In the genomic region with DNA sequence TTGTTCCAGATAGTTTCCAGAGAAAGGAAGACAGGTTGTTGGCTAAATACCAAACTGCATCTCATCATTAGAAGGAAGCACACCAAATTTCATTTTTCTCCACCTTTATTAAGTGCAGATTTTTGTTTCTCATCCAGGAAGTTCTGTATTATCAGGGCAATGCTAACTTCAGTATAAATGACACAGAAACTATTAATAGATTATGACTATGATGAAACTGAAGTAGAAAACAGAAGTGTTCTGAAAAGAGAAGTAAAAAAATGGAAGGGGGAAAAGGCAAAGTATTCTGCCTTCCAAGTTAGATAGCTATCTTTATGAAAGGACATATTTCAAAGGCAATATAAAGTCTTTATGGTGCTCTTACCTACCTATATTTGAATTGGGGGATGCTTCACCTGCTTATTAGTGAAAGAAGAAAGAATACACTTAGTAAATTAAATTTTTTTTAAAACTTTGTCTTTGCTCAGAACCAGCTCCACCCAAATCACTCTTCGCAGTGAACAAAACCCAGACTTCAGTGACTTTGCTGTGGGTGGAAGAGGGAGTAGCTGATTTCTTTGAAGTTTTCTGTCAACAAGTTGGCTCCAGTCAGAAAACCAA, we compare ENCODE assay signal across 8 cellular contexts.
DNase-seq lines count a peak whose midpoint lies in the region; ATAC-seq and TF ChIP-seq lines count a peak whose summit lies in the region.

No MANE protein-coding gene starts in this region.

- H3K27me3 ChIP-seq in stomach, result no peaks in the 10 kb centered on the region

- TF ChIP-seq POLR2A in stomach (IDR thresholded peaks at IDR 0.05), result no peak

- H3K27me3 Mint-ChIP-seq in activated B cell treated with CpG ODN at 0.5 μM for 24 hours, result no peaks in the 10 kb centered on the region
- H3K27me3 Mint-ChIP-seq in stimulated activated naive B cell treated with anti-CD40 and anti-IgM and Interleukin-4, amounts not matched to agents 10 μg/mL and 1 μg/mL and 100 μg/mL, for 72 hours, result no peaks in the 10 kb centered on the region

- H3K4me3 Mint-ChIP-seq in activated B cell treated with CpG ODN at 0.5 μM for 24 hours, result peak overlapping the region; percentile 87
- H3K4me3 Mint-ChIP-seq in stimulated activated naive B cell treated with anti-CD40 and anti-IgM and Interleukin-4, amounts not matched to agents 10 μg/mL and 1 μg/mL and 100 μg/mL, for 72 hours, result peak overlapping the region; percentile 72 to 78

- TF ChIP-seq EP300 in stomach (IDR thresholded peaks at IDR 0.05), result no peak

- intact Hi-C loops in activated B cell treated with CpG ODN at 0.5 μM for 24 hours (cut with micrococcal nuclease) (loop anchor here (1.0 to 10.0 kb wide), 8 partner anchors 13 to 1391 kb away; a partner anchor contains a TSS), stomach (cut with DNase I; ENCODE audit: low total_unique reads) (no loop called here)

- no peaks in the 10 kb centered on the region for H3K9me3 Mint-ChIP-seq in activated B cell treated with CpG ODN at 0.5 μM for 24 hours
- no peaks in the 10 kb centered on the region for H3K9me3 Mint-ChIP-seq in stimulated activated naive B cell treated with anti-CD40 and anti-IgM and Interleukin-4, amounts not matched to agents 10 μg/mL and 1 μg/mL and 100 μg/mL, for 72 hours

- H3K9me3 ChIP-seq in stomach, result no peaks in the 10 kb centered on the region

- ATAC-seq in HG03159 (IDR thresholded peaks at IDR 0.05; ENCODE audit: unreplicated experiment), result peak; percentile 85
- peak; percentile 76 for ATAC-seq in activated B cell treated with CpG ODN at 0.5 μM for 24 hours (ENCODE audit: low read depth)
- peak; percentile 82 to 86 for ATAC-seq in stimulated activated naive B cell treated with anti-CD40 and anti-IgM and Interleukin-4, amounts not matched to agents 10 μg/mL and 1 μg/mL and 100 μg/mL, for 72 hours (replicated peaks)

- H3K36me3 Mint-ChIP-seq in activated B cell treated with CpG ODN at 0.5 μM for 24 hours (ENCODE audit: low read depth), result peaks cover 28% of the 10 kb centered on the region
- peaks cover 4 to 6% of the 10 kb centered on the region in 2 donors for H3K36me3 Mint-ChIP-seq in stimulated activated naive B cell treated with anti-CD40 and anti-IgM and Interleukin-4, amounts not matched to agents 10 μg/mL and 1 μg/mL and 100 μg/mL, for 72 hours

- H3K36me3 ChIP-seq in stomach, result no peaks in the 10 kb centered on the region

- no peak for TF ChIP-seq CTCF in activated B cell treated with CpG ODN at 0.5 μM for 24 hours (IDR thresholded peaks at IDR 0.05)
- no peak for TF ChIP-seq CTCF in stomach (IDR thresholded peaks at IDR 0.05)

- 36 to 55% (median 44%) methylated on average over 1 of the region's 1 CpG for WGBS in stomach, 5 donors

- DNase-seq in stimulated activated CD4-positive, alpha-beta T cell treated with anti-CD3 and anti-CD28 coated beads, Interleukin-4, amount 100 ng/mL, for 24 hours, result peak; percentile 25
- no peak for DNase-seq in stimulated activated CD4-positive, alpha-beta T cell treated with anti-CD3 and anti-CD28 coated beads, Interleukin-2, amount 100 ng/mL, for 48 hours
- no peak for DNase-seq in activated B cell treated with CpG ODN at 0.5 μM for 24 hours
- DNase-seq in stimulated activated naive B cell treated with anti-CD40 and anti-IgM and Interleukin-4, amounts not matched to agents 10 μg/mL and 1 μg/mL and 100 μg/mL, for 72 hours, result no peak
- no peak for DNase-seq in NCI-H446 (lab: John Stamatoyannopoulos, UW)
- no peak for DNase-seq in NCI-H748 (lab: John Stamatoyannopoulos, UW; ENCODE audit: unreplicated experiment)
- no peak for DNase-seq in stomach

- peaks cover 0 to 4% (median 0%) of the 10 kb centered on the region in 4 donors for H3K4me1 ChIP-seq in stomach

- CTCF ChIA-PET in activated B cell treated with CpG ODN at 0.5 μM for 24 hours (lab: Charles Lee), result interaction anchor here (0.6 to 7.3 kb wide), 6 partner anchors 13 to 38 kb away, joined by 3 to 60 read pairs (median 6); no protein-coding TSS in a partner anchor

- H3K27ac ChIP-seq in stomach, result peak overlapping the region in 2 of 5 donors; percentile 37 to 56

- peak overlapping the region; percentile 99 for H3K27ac Mint-ChIP-seq in activated B cell treated with CpG ODN at 0.5 μM for 24 hours
- peak overlapping the region; percentile 92 for H3K27ac Mint-ChIP-seq in stimulated activated naive B cell treated with anti-CD40 and anti-IgM and Interleukin-4, amounts not matched to agents 10 μg/mL and 1 μg/mL and 100 μg/mL, for 72 hours

- no peak overlapping the region for H3K4me3 ChIP-seq in stomach

- H3K4me1 Mint-ChIP-seq in activated B cell treated with CpG ODN at 0.5 μM for 24 hours, result peaks cover 60% of the 10 kb centered on the region
- peaks cover 11 to 71% of the 10 kb centered on the region in 2 donors for H3K4me1 Mint-ChIP-seq in stimulated activated naive B cell treated with anti-CD40 and anti-IgM and Interleukin-4, amounts not matched to agents 10 μg/mL and 1 μg/mL and 100 μg/mL, for 72 hours

- POLR2A ChIA-PET in activated B cell treated with CpG ODN at 0.5 μM for 24 hours (lab: Charles Lee), result interaction anchor here (0.9 to 4.6 kb wide), 9 partner anchors 10 to 776 kb away, joined by 3 to 55 read pairs (median 5); a partner anchor contains a TSS
